27 cellular contexts compared by ENCODE assay signal in the genomic region with DNA sequence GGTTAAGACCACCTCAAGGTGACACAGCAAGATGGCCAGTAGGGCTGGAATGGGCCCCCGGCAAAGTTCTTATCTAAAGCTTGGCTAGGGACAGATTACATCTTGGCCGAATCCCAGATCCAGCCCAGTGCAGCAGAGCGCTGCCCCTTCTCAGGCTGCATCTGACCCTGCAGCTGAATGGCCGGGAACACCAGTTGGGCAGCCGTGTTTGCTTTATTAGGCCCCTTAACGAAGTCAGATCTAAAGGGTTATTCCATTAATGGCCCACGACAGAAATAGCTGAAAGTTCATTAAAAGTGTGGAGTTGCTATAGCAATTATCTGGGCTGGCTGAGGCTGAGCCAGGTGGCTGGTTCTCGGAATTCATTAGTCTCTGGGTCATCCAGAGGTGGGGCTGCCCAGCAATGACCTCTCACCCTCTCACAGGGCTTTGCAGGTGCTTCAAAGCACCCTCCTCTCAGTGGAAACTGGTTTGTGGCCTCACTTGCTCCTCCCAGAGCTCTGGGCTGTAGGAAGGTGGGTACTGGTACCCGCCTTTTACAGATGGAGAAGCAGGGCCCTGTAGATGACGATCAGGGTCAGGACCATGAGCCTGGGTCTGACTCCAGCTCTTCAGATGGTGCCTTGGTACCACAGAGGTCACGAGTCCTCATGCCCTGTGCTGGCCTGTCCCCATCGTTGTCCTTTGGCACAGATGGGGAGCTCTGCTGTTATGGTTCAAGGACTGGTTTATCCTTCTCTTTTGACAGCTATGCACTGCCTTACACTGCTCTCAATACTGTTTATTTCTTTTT.
DNase-seq lines count a peak whose midpoint lies in the region; ATAC-seq and TF ChIP-seq lines count a peak whose summit lies in the region.
"Had no signal": no experiment of that assay in that cellular context is flagged by ENCODE, and none has a peak within 500 bp of the region (broad histone marks: within the 10 kb centered on the region; RNA-seq: fewer than 3 reads in every experiment).

No MANE protein-coding gene starts in this region.

- intact Hi-C loops in left cardiac atrium (cut with DNase I) (no loop called here), left ventricle myocardium inferior (cut with micrococcal nuclease) (no loop called here)

- H3K27ac ChIP-seq in cardiac muscle cell (peak overlapping the region; percentile 25), left ventricle myocardium inferior (replicated peaks) (peak overlapping the region; percentile 93), parathyroid adenoma (no peak overlapping the region), mesendoderm (ENCODE audit: low read depth, low read length) (no peak overlapping the region)
- H3K27ac ChIP-seq: esophagus muscularis mucosa, foreskin keratinocyte had no signal

- H3K9me3 ChIP-seq in cardiac muscle cell (ENCODE audit: low read depth) (no peaks in the 10 kb centered on the region), left ventricle myocardium inferior (replicated peaks) (no peaks in the 10 kb centered on the region), parathyroid adenoma (ENCODE audit: control insufficient read depth, low read length) (no peaks in the 10 kb centered on the region)
- H3K9me3 ChIP-seq: esophagus muscularis mucosa had no signal

- H3K27me3 ChIP-seq in cardiac muscle cell (no peaks in the 10 kb centered on the region), left ventricle myocardium inferior (ENCODE audit: low read depth) (no peaks in the 10 kb centered on the region), parathyroid adenoma (ENCODE audit: control insufficient read depth, insufficient read depth, low read length) (no peaks in the 10 kb centered on the region), mesendoderm (ENCODE audit: insufficient read depth, low read length, poor library complexity) (no peaks in the 10 kb centered on the region)
- H3K27me3 ChIP-seq: esophagus muscularis mucosa, foreskin keratinocyte had no signal

- no peaks in the 10 kb centered on the region for H3K36me3 ChIP-seq in cardiac muscle cell
- peaks cover 11% of the 10 kb centered on the region for H3K36me3 ChIP-seq in left ventricle myocardium inferior
- H3K36me3 ChIP-seq in parathyroid adenoma (ENCODE audit: control insufficient read depth, insufficient read depth, low read length) = no peaks in the 10 kb centered on the region
- H3K36me3 ChIP-seq in mesendoderm (ENCODE audit: control insufficient read depth, insufficient read depth, low read length) = no peaks in the 10 kb centered on the region

- no peak overlapping the region for H3K18ac ChIP-seq in mesendoderm (ENCODE audit: low read length)

- no peaks in the 10 kb centered on the region for H3K79me1 ChIP-seq in mesendoderm (ENCODE audit: low read length)

- H3K27me3 Mint-ChIP-seq in activated CD4-positive, alpha-beta T cell treated with anti-CD3 and anti-CD28 coated beads, Interleukin-2, amount 10 ng/mL, durations not matched to agents 7 days and 5 days = no peaks in the 10 kb centered on the region
- H3K27me3 Mint-ChIP-seq: activated CD4-positive, alpha-beta memory T cell treated with anti-CD3 and anti-CD28 coated beads for 36 hours; CD4-positive, alpha-beta T cell; dendritic cell treated with granulocyte-macrophage colony-stimulating factor and Interleukin-4, amounts not matched to agents 40 ng/mL and 50 ng/mL, for 4 days; naive B cell; stimulated activated memory B cell treated with anti-CD40 and anti-IgM and Interleukin-4, amounts not matched to agents 10 μg/mL and 1 μg/mL and 100 μg/mL, for 72 hours had no signal

- no peak overlapping the region for H4K5ac ChIP-seq in mesendoderm (ENCODE audit: low read length)

- no peak for TF ChIP-seq CTCF in cardiac muscle cell (IDR thresholded peaks at IDR 0.05; ENCODE audit: low read depth, low read length)
- no peak for TF ChIP-seq CTCF in left ventricle myocardium inferior (IDR thresholded peaks at IDR 0.05; ENCODE audit: borderline replicate concordance)
- no peak for TF ChIP-seq CTCF in parathyroid adenoma (IDR thresholded peaks at IDR 0.05)

- no peak overlapping the region for H2AFZ ChIP-seq in parathyroid adenoma

- H3K9ac ChIP-seq in parathyroid adenoma = no peak overlapping the region
- H3K9ac ChIP-seq in mesendoderm (ENCODE audit: low read length) = no peak overlapping the region

- no peak overlapping the region for H4K8ac ChIP-seq in mesendoderm (ENCODE audit: low read depth, low read length)

- no peaks in the 10 kb centered on the region for H3K36me3 Mint-ChIP-seq in activated CD4-positive, alpha-beta T cell treated with anti-CD3 and anti-CD28 coated beads, Interleukin-2, amount 10 ng/mL, durations not matched to agents 7 days and 5 days (ENCODE audit: low read depth)
- H3K36me3 Mint-ChIP-seq: activated CD4-positive, alpha-beta memory T cell treated with anti-CD3 and anti-CD28 coated beads for 36 hours; mesothelial cell of epicardium; naive B cell had no signal

- H2BK5ac ChIP-seq in mesendoderm (ENCODE audit: low read length) = no peak overlapping the region

- H3K4me2 ChIP-seq in parathyroid adenoma (ENCODE audit: low read length) (peak overlapping the region; percentile 4), mesendoderm (ENCODE audit: low read length) (no peak overlapping the region)

- H3K4me1 ChIP-seq in cardiac muscle cell (ENCODE audit: low read depth) (peaks cover 42% of the 10 kb centered on the region), left ventricle myocardium inferior (peaks cover 71% of the 10 kb centered on the region), parathyroid adenoma (peaks cover 10% of the 10 kb centered on the region), mesendoderm (ENCODE audit: control insufficient read depth, low read depth, low read length) (no peaks in the 10 kb centered on the region)
- H3K4me1 ChIP-seq: foreskin keratinocyte had no signal

- H2BK120ac ChIP-seq in mesendoderm (ENCODE audit: low read depth, low read length) = no peak overlapping the region

- H3K79me2 ChIP-seq in parathyroid adenoma (no peaks in the 10 kb centered on the region), mesendoderm (ENCODE audit: control insufficient read depth, insufficient read depth, low read length) (no peaks in the 10 kb centered on the region)

- no peak for ATAC-seq in left cardiac atrium
- ATAC-seq: foreskin keratinocyte; stimulated activated memory B cell treated with anti-CD40 and anti-IgM and Interleukin-4, amounts not matched to agents 10 μg/mL and 1 μg/mL and 100 μg/mL, for 72 hours had no signal

- no peak overlapping the region for H3K4me3 ChIP-seq in cardiac muscle cell
- H3K4me3 ChIP-seq in left ventricle myocardium inferior = no peak overlapping the region
- no peak overlapping the region for H3K4me3 ChIP-seq in parathyroid adenoma (ENCODE audit: low read depth, low read length)
- no peak overlapping the region for H3K4me3 ChIP-seq in mesendoderm (ENCODE audit: low read length)
- H3K4me3 ChIP-seq: esophagus muscularis mucosa had no signal

- H3K56ac ChIP-seq in mesendoderm (ENCODE audit: low read length) = no peak overlapping the region

- no peak overlapping the region for H3K27ac Mint-ChIP-seq in activated CD4-positive, alpha-beta T cell treated with anti-CD3 and anti-CD28 coated beads, Interleukin-2, amount 10 ng/mL, durations not matched to agents 7 days and 5 days
- H3K27ac Mint-ChIP-seq: activated CD4-positive, alpha-beta memory T cell treated with anti-CD3 and anti-CD28 coated beads for 36 hours; CD4-positive, alpha-beta T cell; dendritic cell treated with granulocyte-macrophage colony-stimulating factor and Interleukin-4, amounts not matched to agents 40 ng/mL and 50 ng/mL, for 4 days; mesothelial cell of epicardium; stimulated activated memory B cell treated with anti-CD40 and anti-IgM and Interleukin-4, amounts not matched to agents 10 μg/mL and 1 μg/mL and 100 μg/mL, for 72 hours had no signal

- no peak overlapping the region for H2AK5ac ChIP-seq in mesendoderm (ENCODE audit: low read length)

- H3K4me3 Mint-ChIP-seq in activated CD4-positive, alpha-beta T cell treated with anti-CD3 and anti-CD28 coated beads, Interleukin-2, amount 10 ng/mL, durations not matched to agents 7 days and 5 days = no peak overlapping the region
- H3K4me3 Mint-ChIP-seq: activated CD4-positive, alpha-beta memory T cell treated with anti-CD3 and anti-CD28 coated beads for 36 hours; CD4-positive, alpha-beta T cell; dendritic cell treated with granulocyte-macrophage colony-stimulating factor and Interleukin-4, amounts not matched to agents 40 ng/mL and 50 ng/mL, for 4 days; mesothelial cell of epicardium; naive B cell; stimulated activated memory B cell treated with anti-CD40 and anti-IgM and Interleukin-4, amounts not matched to agents 10 μg/mL and 1 μg/mL and 100 μg/mL, for 72 hours had no signal

- CTCF ChIA-PET in activated CD4-positive, alpha-beta T cell treated with anti-CD3 and anti-CD28 coated beads, Interleukin-2, amount 10 ng/mL, durations not matched to agents 7 days and 5 days (lab: Charles Lee) = interaction anchor here (1.3 to 2.5 kb wide), 5 partner anchors 11 to 190 kb away, joined by 3 to 11 read pairs (median 6); partner anchors contain the start of gene SPR

- H3K4ac ChIP-seq in mesendoderm (ENCODE audit: low read depth, low read length) = no peak overlapping the region

- no peak overlapping the region for H3K23ac ChIP-seq in mesendoderm (ENCODE audit: low read length)

- H3K4me1 Mint-ChIP-seq in activated CD4-positive, alpha-beta T cell treated with anti-CD3 and anti-CD28 coated beads, Interleukin-2, amount 10 ng/mL, durations not matched to agents 7 days and 5 days = no peaks in the 10 kb centered on the region
- H3K4me1 Mint-ChIP-seq: stimulated activated memory B cell treated with anti-CD40 and anti-IgM and Interleukin-4, amounts not matched to agents 10 μg/mL and 1 μg/mL and 100 μg/mL, for 72 hours had no signal

- H2BK15ac ChIP-seq in mesendoderm (replicated peaks; ENCODE audit: low read depth) = no peak overlapping the region

- WGBS in mesendoderm (ENCODE audit: extremely low coverage, insufficient coverage, low lambda C conversion rate) = no CpG with 5 or more reads among the region's 12 CpGs

- no peaks in the 10 kb centered on the region for H3K9me3 Mint-ChIP-seq in activated CD4-positive, alpha-beta T cell treated with anti-CD3 and anti-CD28 coated beads, Interleukin-2, amount 10 ng/mL, durations not matched to agents 7 days and 5 days
- H3K9me3 Mint-ChIP-seq: activated CD4-positive, alpha-beta memory T cell treated with anti-CD3 and anti-CD28 coated beads for 36 hours; CD4-positive, alpha-beta T cell; dendritic cell treated with granulocyte-macrophage colony-stimulating factor and Interleukin-4, amounts not matched to agents 40 ng/mL and 50 ng/mL, for 4 days; mesothelial cell of epicardium; naive B cell; stimulated activated memory B cell treated with anti-CD40 and anti-IgM and Interleukin-4, amounts not matched to agents 10 μg/mL and 1 μg/mL and 100 μg/mL, for 72 hours had no signal

- POLR2A ChIA-PET in activated CD4-positive, alpha-beta T cell treated with anti-CD3 and anti-CD28 coated beads, Interleukin-2, amount 10 ng/mL, durations not matched to agents 7 days and 5 days (lab: Charles Lee) = no interaction called here

- DNase-seq in cardiac muscle cell (ENCODE audit: low read depth in 1 of 2, low spot score in 1 of 2) = peak in 1 of 2 donors; percentile 23
- no peak for DNase-seq in left cardiac atrium
- DNase-seq in left ventricle myocardium inferior = no peak
- DNase-seq in DMS53 treated with DMSO at 0.1 percent for 48 hours (lab: John Stamatoyannopoulos, UW; ENCODE audit: unreplicated experiment) = no peak
- no peak for DNase-seq in mesendoderm
- DNase-seq in activated CD4-positive, alpha-beta T cell treated with anti-CD3 and anti-CD28 coated beads, Interleukin-2, amount 10 ng/mL, durations not matched to agents 7 days and 5 days = no peak
- DNase-seq in NCI-H2107 (lab: John Stamatoyannopoulos, UW) = no peak
- DNase-seq: activated CD4-positive, alpha-beta memory T cell treated with anti-CD3 and anti-CD28 coated beads for 36 hours; activated CD8-positive, alpha-beta memory T cell treated with anti-CD3 and anti-CD28 coated beads, Interleukin-2, amount 50 U/mL, for 4 hours; activated naive CD4-positive, alpha-beta T cell treated with anti-CD3 and anti-CD28 coated beads, Interleukin-2, amount 50 U/mL, for 16 hours; AML-193; amygdala; CD4-positive, alpha-beta T cell; EL; foreskin keratinocyte; IMR-90; naive B cell; NCI-H1092; NCI-H187 treated with DMSO at 0.1 percent for 48 hours; NCI-H524; occipital lobe; stimulated activated CD4-positive, alpha-beta T cell treated with anti-CD3 and anti-CD28 coated beads, Interleukin-4, amount 100 ng/mL, for 4 hours had no signal

Comparison
In these comparisons a context has a peak if more than half of its experiments do, and no peak if none do; other contexts are left out.
1. H3K27ac ChIP-seq: peak in cardiac muscle cell (single experiment) and left ventricle myocardium inferior (single experiment); none in parathyroid adenoma (single experiment) and mesendoderm (single experiment).